ENCODE assay signal across 8 cellular contexts in the genomic region with DNA sequence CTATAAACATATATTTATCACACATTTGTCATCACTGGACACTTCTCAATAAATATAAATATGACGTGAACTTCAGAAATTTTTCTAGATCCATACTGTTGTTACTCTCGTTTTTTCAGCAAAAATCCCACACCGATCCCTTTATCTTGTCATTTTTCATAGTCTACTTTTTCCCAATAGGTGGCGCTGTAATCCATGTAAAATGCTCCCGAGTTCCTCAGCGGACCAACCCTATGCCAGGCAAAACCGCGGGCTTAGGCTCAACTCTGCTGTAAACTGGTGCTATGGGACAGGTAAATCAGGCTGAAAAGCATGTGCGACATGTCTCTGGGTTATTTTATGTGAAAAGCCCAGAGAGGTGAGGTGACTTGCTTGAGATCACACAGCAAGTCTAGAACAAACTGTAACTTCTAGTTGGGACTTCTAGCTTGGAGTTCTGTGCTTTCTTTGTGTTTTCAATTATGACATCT.
A peak's percentile ranks its signal among the peaks of the same experiment; 100 is the strongest.
DNase-seq lines count a peak whose midpoint lies in the region; ATAC-seq and TF ChIP-seq lines count a peak whose summit lies in the region.

No MANE protein-coding gene starts in this region.

- H3K9me3 ChIP-seq in ovary = no peaks in the 10 kb centered on the region

- ATAC-seq in HG02884 (IDR thresholded peaks at IDR 0.05; ENCODE audit: unreplicated experiment) (peak; percentile 66), WTC11 (peak; percentile 97)

- no peaks in the 10 kb centered on the region for H3K27me3 Mint-ChIP-seq in WTC11 (ENCODE audit: low read depth)

- no peak for TF ChIP-seq EP300 in ovary (IDR thresholded peaks at IDR 0.05)

- 3 to 6% (median 4%) methylated on average over 9 of the region's 9 CpGs for WGBS in ovary, 3 donors

- H3K4me3 Mint-ChIP-seq in WTC11 = no peak overlapping the region

- H3K27ac ChIP-seq in ACC112 (ENCODE audit: low read depth, low read length) (no peak overlapping the region), ovary (no peak overlapping the region)

- H3K36me3 Mint-ChIP-seq in WTC11 = no peaks in the 10 kb centered on the region

- no peak for TF ChIP-seq POLR2A in ovary (IDR thresholded peaks at IDR 0.05)

- POLR2A ChIA-PET in WTC11 (lab: Charles Lee) = interaction anchor here (1.1 kb wide), 1 partner anchor 25 kb away, joined by 3 read pairs; no protein-coding TSS in a partner anchor

- H3K9me3 Mint-ChIP-seq in WTC11 = no peaks in the 10 kb centered on the region

- DNase-seq in GM12864 (ENCODE audit: low read depth) = peak; percentile 5
- DNase-seq in NCI-H2107 treated with DMSO at 0.1 percent for 48 hours (lab: John Stamatoyannopoulos, UW; ENCODE audit: unreplicated experiment) = peak; percentile 28
- peak; percentile 67 for DNase-seq in WTC11 (ENCODE audit: low spot score)
- peak; percentile 64 for DNase-seq in glomerular endothelial cell (ENCODE audit: extremely low read depth, low read depth, low spot score)
- peak; percentile 47 to 60 (median 58) for DNase-seq in ovary
- no peak for DNase-seq in NCI-H69 (lab: John Stamatoyannopoulos, UW)

- no peak overlapping the region for H3K27ac Mint-ChIP-seq in WTC11

- H3K79me2 ChIP-seq in ACC112 (ENCODE audit: control insufficient read depth, insufficient read depth, low read length, unreplicated experiment) = no peaks in the 10 kb centered on the region

- H3K4me1 Mint-ChIP-seq in WTC11 = peaks cover 12% of the 10 kb centered on the region

- intact Hi-C loops in ovary (cut with DNase I) = loop anchor here (2.0 to 5.0 kb wide), 4 partner anchors 103 to 180 kb away; a partner anchor contains a TSS

- CTCF ChIA-PET in WTC11 (lab: Charles Lee) = no interaction called here

- no peaks in the 10 kb centered on the region for H3K36me3 ChIP-seq in ACC112 (ENCODE audit: insufficient read depth, low read length)
- H3K36me3 ChIP-seq in ovary = no peaks in the 10 kb centered on the region

- H3K4me3 ChIP-seq in ACC112 (ENCODE audit: low read depth, low read length) (peak overlapping the region; percentile 35), GM12864 (ENCODE audit: low read depth, low read length) (no peak overlapping the region), ovary (no peak overlapping the region)

- H2AFZ ChIP-seq in ACC112 (ENCODE audit: low read length, unreplicated experiment) = peak overlapping the region; percentile 3

- no peaks in the 10 kb centered on the region for H3K27me3 ChIP-seq in ACC112 (ENCODE audit: insufficient read depth, low read length)
- no peaks in the 10 kb centered on the region for H3K27me3 ChIP-seq in ovary

- H3K4me1 ChIP-seq in ACC112 (ENCODE audit: control insufficient read depth, insufficient read depth, low read length, unreplicated experiment) = peaks cover 22% of the 10 kb centered on the region
- no peaks in the 10 kb centered on the region for H3K4me1 ChIP-seq in ovary (ENCODE audit: insufficient read depth)

- peak; percentile 72 for TF ChIP-seq CTCF in GM12864 (IDR thresholded peaks at IDR 0.05; ENCODE audit: low read depth, low read length, missing control alignments)
- peak; percentile 72 for TF ChIP-seq CTCF in WTC11 (IDR thresholded peaks at IDR 0.05)
- TF ChIP-seq CTCF in ovary (IDR thresholded peaks at IDR 0.05) = peak; percentile 50 to 78 (median 73)

TF ChIP-seq in WTC11, 78 proteins besides CTCF, POLR2A, EP300 and RAD21:
- TF ChIP-seq NFYB (CRISPR knock-in tag; conservative IDR thresholded peaks at IDR 0.05; ENCODE audit: low read depth) (no peak), GTF2I (CRISPR knock-in tag; conservative IDR thresholded peaks at IDR 0.05) (peak; percentile 66; the same call in 1 of the 2 replicates), GABPB1 (CRISPR knock-in tag; IDR thresholded peaks at IDR 0.05) (no peak), ZNF121 (CRISPR knock-in tag; IDR thresholded peaks at IDR 0.05) (0 out of 2 replicates have a peak, but pooled peaks have one; percentile 45), NFATC4 (CRISPR knock-in tag; IDR thresholded peaks at IDR 0.05) (no peak), RELA (CRISPR knock-in tag; IDR thresholded peaks at IDR 0.05; ENCODE audit: borderline replicate concordance) (no peak)
- TF ChIP-seq, protein P1, sequence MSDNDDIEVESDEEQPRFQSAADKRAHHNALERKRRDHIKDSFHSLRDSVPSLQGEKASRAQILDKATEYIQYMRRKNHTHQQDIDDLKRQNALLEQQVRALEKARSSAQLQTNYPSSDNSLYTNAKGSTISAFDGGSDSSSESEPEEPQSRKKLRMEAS (CRISPR knock-in tag; IDR thresholded peaks at IDR 0.05) = 0 out of 2 replicates have a peak, but pooled peaks have one; percentile 27
